8 cellular contexts compared by ENCODE assay signal in genomic region chr16:67718668-67719047, GRCh38. TPM values are rescaled to one million over a fixed set of nuclear protein-coding genes. Genes with fewer than 3 reads are reported as not detected.
DNase-seq lines count a peak whose midpoint lies in the region; TF ChIP-seq lines count a peak whose summit lies in the region.

No MANE protein-coding gene starts in this region.

- H3K36me3 Mint-ChIP-seq in activated naive CD4-positive, alpha-beta T cell treated with anti-CD3 and anti-CD28 coated beads for 36 hours (ENCODE audit: low read depth), result peaks cover 2% of the 10 kb centered on the region
- H3K36me3 Mint-ChIP-seq in chondrocyte (ENCODE audit: low read depth), result no peaks in the 10 kb centered on the region

- no peak for TF ChIP-seq POLR2A in NB4 (IDR thresholded peaks at IDR 0.05; ENCODE audit: extremely low read depth, insufficient read length)

- no peaks in the 10 kb centered on the region for H3K9me3 Mint-ChIP-seq in activated naive CD4-positive, alpha-beta T cell treated with anti-CD3 and anti-CD28 coated beads for 36 hours
- H3K9me3 Mint-ChIP-seq in chondrocyte (ENCODE audit: low read depth), result no peaks in the 10 kb centered on the region

- no peak overlapping the region for H3K4ac ChIP-seq in mesendoderm (ENCODE audit: low read depth, low read length)

- H2BK5ac ChIP-seq in mesendoderm (ENCODE audit: low read length), result no peak overlapping the region

- peak overlapping the region; percentile 88 for H3K9ac ChIP-seq in mesendoderm (ENCODE audit: low read length)

- H3K4me2 ChIP-seq in mesendoderm (ENCODE audit: low read length), result peak overlapping the region; percentile 63

- no peak overlapping the region for H4K5ac ChIP-seq in mesendoderm (ENCODE audit: low read length)

- no peak overlapping the region for H2BK120ac ChIP-seq in mesendoderm (ENCODE audit: low read depth, low read length)

- no peaks in the 10 kb centered on the region for H3K27me3 ChIP-seq in mesendoderm (ENCODE audit: insufficient read depth, low read length, poor library complexity)

- H3K4me3 ChIP-seq in NB4 (ENCODE audit: low read depth, low read length), result peak overlapping the region; percentile 96
- peak overlapping the region; percentile 80 for H3K4me3 ChIP-seq in mesendoderm (ENCODE audit: low read length)
- H3K4me3 ChIP-seq in urinary bladder (ENCODE audit: low read depth, low read length), result peak overlapping the region; percentile 89

- peak overlapping the region; percentile 95 for H3K56ac ChIP-seq in mesendoderm (ENCODE audit: low read length)

- CTCF ChIA-PET in activated naive CD4-positive, alpha-beta T cell treated with anti-CD3 and anti-CD28 coated beads for 36 hours (lab: Charles Lee), result interaction anchor here (0.6 to 2.2 kb wide), 5 partner anchors 11 to 197 kb away, joined by 3 to 9 read pairs (median 3); no protein-coding TSS in a partner anchor

- H3K4me1 ChIP-seq in mesendoderm (ENCODE audit: control insufficient read depth, low read depth, low read length) (peaks cover 6% of the 10 kb centered on the region), urinary bladder (ENCODE audit: insufficient read depth) (no peaks in the 10 kb centered on the region)

- H3K79me1 ChIP-seq in mesendoderm (ENCODE audit: low read length), result peaks cover 9% of the 10 kb centered on the region

- DNase-seq in activated naive CD4-positive, alpha-beta T cell treated with anti-CD3 and anti-CD28 coated beads for 36 hours, result peak; percentile 38
- no peak for DNase-seq in activated naive CD4-positive, alpha-beta T cell (lab: John Stamatoyannopoulos, UW)
- DNase-seq in NB4 (ENCODE audit: low read depth) (peak; percentile 20), chondrocyte (ENCODE audit: low spot score) (no peak), mesendoderm (peak; percentile 37), SK-N-DZ (ENCODE audit: low spot score) (no peak), cerebellum (ENCODE audit: low spot score) (no peak)

- no peak overlapping the region for H3K27ac Mint-ChIP-seq in activated naive CD4-positive, alpha-beta T cell treated with anti-CD3 and anti-CD28 coated beads for 36 hours
- H3K27ac Mint-ChIP-seq in chondrocyte (ENCODE audit: unreplicated experiment), result peak overlapping the region; percentile 76

- no peak overlapping the region for H2BK15ac ChIP-seq in mesendoderm (replicated peaks; ENCODE audit: low read depth)

- no CpG with 5 or more reads among the region's 14 CpGs for WGBS in mesendoderm (ENCODE audit: extremely low coverage, insufficient coverage, low lambda C conversion rate)
- WGBS in urinary bladder, result 1% methylated on average over 14 of the region's 14 CpGs

- H3K36me3 ChIP-seq in mesendoderm (ENCODE audit: control insufficient read depth, insufficient read depth, low read length) (no peaks in the 10 kb centered on the region), urinary bladder (ENCODE audit: insufficient read depth) (no peaks in the 10 kb centered on the region)

- peaks cover 36% of the 10 kb centered on the region for H3K4me1 Mint-ChIP-seq in activated naive CD4-positive, alpha-beta T cell treated with anti-CD3 and anti-CD28 coated beads for 36 hours (ENCODE audit: low read depth)
- peaks cover 33% of the 10 kb centered on the region for H3K4me1 Mint-ChIP-seq in chondrocyte (ENCODE audit: low read depth)

- no peaks in the 10 kb centered on the region for H3K27me3 Mint-ChIP-seq in activated naive CD4-positive, alpha-beta T cell treated with anti-CD3 and anti-CD28 coated beads for 36 hours (ENCODE audit: low read depth)
- no peaks in the 10 kb centered on the region for H3K27me3 Mint-ChIP-seq in chondrocyte (ENCODE audit: low read depth)

- H2AK5ac ChIP-seq in mesendoderm (ENCODE audit: low read length), result no peak overlapping the region

- H3K79me2 ChIP-seq in mesendoderm (ENCODE audit: control insufficient read depth, insufficient read depth, low read length), result peaks cover 14% of the 10 kb centered on the region

- H3K18ac ChIP-seq in mesendoderm (ENCODE audit: low read length), result no peak overlapping the region

- H4K8ac ChIP-seq in mesendoderm (ENCODE audit: low read depth, low read length), result no peak overlapping the region

- H3K23ac ChIP-seq in mesendoderm (ENCODE audit: low read length), result no peak overlapping the region

- intact Hi-C loops in activated naive CD4-positive, alpha-beta T cell treated with anti-CD3 and anti-CD28 coated beads for 36 hours (cut with micrococcal nuclease), result loop anchor here (1.0 to 5.0 kb wide), 6 partner anchors 15 to 237 kb away; partner anchors contain the start of genes ACD, ATP6V0D1, PARD6A and RANBP10

- H3K27ac ChIP-seq in mesendoderm (ENCODE audit: low read depth, low read length) (no peak overlapping the region), urinary bladder (ENCODE audit: low read depth) (no peak overlapping the region)

- no peak for TF ChIP-seq CTCF in NB4 (IDR thresholded peaks at IDR 0.05; ENCODE audit: low read depth, low read length)
- no peak for TF ChIP-seq CTCF in chondrocyte (IDR thresholded peaks at IDR 0.05)

- peak overlapping the region; percentile 96 for H3K4me3 Mint-ChIP-seq in activated naive CD4-positive, alpha-beta T cell treated with anti-CD3 and anti-CD28 coated beads for 36 hours
- H3K4me3 Mint-ChIP-seq in chondrocyte (ENCODE audit: unreplicated experiment), result peak overlapping the region; percentile 91

RNA-seq across cellular contexts. Expression of gene GFOD2, which starts 0.5 kb away (rescaled TPM):
- total RNA-seq in activated naive CD4-positive, alpha-beta T cell treated with anti-CD3 and anti-CD28 coated beads for 36 hours, result 1 to 10 TPM; 7.3 to 8.2 TPM
- total RNA-seq in chondrocyte (14.4 to 22.4 TPM (median 16.3 TPM) in 3 replicates), urinary bladder (16.1 TPM), cerebellum (49.3 TPM)
- 12.3 TPM for polyA plus RNA-seq in mesendoderm (2013, experiment 1 of 2)
- polyA plus RNA-seq in mesendoderm (2013, experiment 2 of 2), result 12.8 TPM
- polyA plus RNA-seq in urinary bladder, result 19.4 TPM
- 45.0 and 49.9 TPM in 2 replicates for polyA plus RNA-seq in SK-N-DZ (2014; cell fraction: cytosol; rRNA removed)
- 22.2 and 26.0 TPM in 2 replicates for polyA plus RNA-seq in SK-N-DZ (2014; cell fraction: nucleus; rRNA removed)

RNA-seq across cellular contexts. Expression of gene C16orf86, which starts 52.0 kb away (rescaled TPM):
- total RNA-seq in activated naive CD4-positive, alpha-beta T cell treated with anti-CD3 and anti-CD28 coated beads for 36 hours, result 1 to 10 TPM; 3.2 to 3.6 TPM
- total RNA-seq in chondrocyte (0.82 to 3.1 TPM (median 0.85 TPM) in 3 replicates), urinary bladder (1.2 TPM), cerebellum (1.4 TPM)
- 0.49 TPM for polyA plus RNA-seq in mesendoderm (2013, experiment 1 of 2)
- polyA plus RNA-seq in mesendoderm (2013, experiment 2 of 2), result 0.29 TPM
- polyA plus RNA-seq in urinary bladder, result 9.9 TPM
- polyA plus RNA-seq in SK-N-DZ (2014; cell fraction: cytosol; rRNA removed), result 5.7 and 5.9 TPM in 2 replicates
- 17.9 and 19.9 TPM in 2 replicates for polyA plus RNA-seq in SK-N-DZ (2014; cell fraction: nucleus; rRNA removed)

RNA-seq across cellular contexts. Expression of gene ENKD1, which starts 52.1 kb away (rescaled TPM):
- 1 to 10 TPM; 6.7 to 7.3 TPM for total RNA-seq in activated naive CD4-positive, alpha-beta T cell treated with anti-CD3 and anti-CD28 coated beads for 36 hours
- total RNA-seq in chondrocyte, result 6.2 to 9.2 TPM (median 6.4 TPM) in 3 replicates
- 4.8 TPM for polyA plus RNA-seq in mesendoderm (2013, experiment 1 of 2)
- 5.1 TPM for polyA plus RNA-seq in mesendoderm (2013, experiment 2 of 2)
- total RNA-seq in urinary bladder, result 10.3 TPM
- polyA plus RNA-seq in urinary bladder, result 39.5 TPM
- polyA plus RNA-seq in SK-N-DZ (2014; cell fraction: cytosol; rRNA removed), result 29.0 and 31.4 TPM in 2 replicates
- 51.5 and 82.6 TPM in 2 replicates for polyA plus RNA-seq in SK-N-DZ (2014; cell fraction: nucleus; rRNA removed)
- 10.1 TPM for total RNA-seq in cerebellum

RNA-seq across cellular contexts. Expression of gene PARD6A, which starts 57.9 kb away (rescaled TPM):
- total RNA-seq in activated naive CD4-positive, alpha-beta T cell treated with anti-CD3 and anti-CD28 coated beads for 36 hours, result 1 to 10 TPM; 7.3 to 8.4 TPM
- total RNA-seq in chondrocyte (2.5 to 3.5 TPM (median 3.3 TPM) in 3 replicates), urinary bladder (1.7 TPM), cerebellum (8.6 TPM)
- 3.1 TPM for polyA plus RNA-seq in mesendoderm (2013, experiment 1 of 2)
- 3.3 TPM for polyA plus RNA-seq in mesendoderm (2013, experiment 2 of 2)
- 6.5 TPM for polyA plus RNA-seq in urinary bladder
- 14.3 and 17.2 TPM in 2 replicates for polyA plus RNA-seq in SK-N-DZ (2014; cell fraction: cytosol; rRNA removed)
- 9.7 and 9.8 TPM in 2 replicates for polyA plus RNA-seq in SK-N-DZ (2014; cell fraction: nucleus; rRNA removed)

RNA-seq across cellular contexts. Expression of gene ACD, which starts 58.6 kb away (rescaled TPM):
- total RNA-seq in activated naive CD4-positive, alpha-beta T cell treated with anti-CD3 and anti-CD28 coated beads for 36 hours, result 10 to 100 TPM; 49.2 to 54.9 TPM
- 16.2 to 18.0 TPM (median 17.2 TPM) in 3 replicates for total RNA-seq in chondrocyte
- 30.8 TPM for polyA plus RNA-seq in mesendoderm (2013, experiment 1 of 2)
- polyA plus RNA-seq in mesendoderm (2013, experiment 2 of 2), result 33.8 TPM
- 9.5 TPM for total RNA-seq in urinary bladder
- 34.6 TPM for polyA plus RNA-seq in urinary bladder
- 78.8 and 84.8 TPM in 2 replicates for polyA plus RNA-seq in SK-N-DZ (2014; cell fraction: cytosol; rRNA removed)
- polyA plus RNA-seq in SK-N-DZ (2014; cell fraction: nucleus; rRNA removed), result 168 and 203 TPM in 2 replicates
- total RNA-seq in cerebellum, result 17.7 TPM

Comparison
In these comparisons a context has a peak if more than half of its experiments do, and no peak if none do; other contexts are left out.
1. DNase-seq: peak in activated naive CD4-positive, alpha-beta T cell treated with anti-CD3 and anti-CD28 coated beads for 36 hours (single experiment), NB4 (single experiment) and mesendoderm (single experiment); none in activated naive CD4-positive, alpha-beta T cell (0 of 4), chondrocyte (single experiment), SK-N-DZ (single experiment) and cerebellum (single experiment).
2. Peak in every context shown above with its lines, with median percentiles within 50 percentile points of each other: H3K4me3 ChIP-seq.